In genomic region chr1:47827032-47827585, GRCh38 we compare ENCODE assay signal across 1 cellular context.
TF ChIP-seq lines count a peak whose summit lies in the region.

No MANE protein-coding gene starts in this region.

TF ChIP-seq in HepG2, 621 proteins besides CTCF, POLR2A, EP300 and RAD21 (continued from another document):
- TF ChIP-seq, protein P1, sequence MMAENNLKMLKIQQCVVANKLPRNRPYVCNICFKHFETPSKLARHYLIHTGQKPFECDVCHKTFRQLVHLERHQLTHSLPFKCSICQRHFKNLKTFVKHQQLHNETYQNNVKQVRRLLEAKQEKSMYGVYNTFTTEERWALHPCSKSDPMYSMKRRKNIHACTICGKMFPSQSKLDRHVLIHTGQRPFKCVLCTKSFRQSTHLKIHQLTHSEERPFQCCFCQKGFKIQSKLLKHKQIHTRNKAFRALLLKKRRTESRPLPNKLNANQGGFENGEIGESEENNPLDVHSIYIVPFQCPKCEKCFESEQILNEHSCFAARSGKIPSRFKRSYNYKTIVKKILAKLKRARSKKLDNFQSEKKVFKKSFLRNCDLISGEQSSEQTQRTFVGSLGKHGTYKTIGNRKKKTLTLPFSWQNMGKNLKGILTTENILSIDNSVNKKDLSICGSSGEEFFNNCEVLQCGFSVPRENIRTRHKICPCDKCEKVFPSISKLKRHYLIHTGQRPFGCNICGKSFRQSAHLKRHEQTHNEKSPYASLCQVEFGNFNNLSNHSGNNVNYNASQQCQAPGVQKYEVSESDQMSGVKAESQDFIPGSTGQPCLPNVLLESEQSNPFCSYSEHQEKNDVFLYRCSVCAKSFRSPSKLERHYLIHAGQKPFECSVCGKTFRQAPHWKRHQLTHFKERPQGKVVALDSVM (CRISPR knock-in tag; IDR thresholded peaks at IDR 0.05), result 0 out of 2 replicates have a peak, but pooled peaks have one; percentile 6
- TF ChIP-seq ZNF687 (CRISPR knock-in tag; IDR thresholded peaks at IDR 0.05), result peak; percentile 38
- no peak for TF ChIP-seq ZNF564 (CRISPR knock-in tag; IDR thresholded peaks at IDR 0.05)
TF ChIP-seq in HepG2: peak in this region for 4.
